Comparison of ENCODE assay signal across 13 cellular contexts in the genomic region with DNA sequence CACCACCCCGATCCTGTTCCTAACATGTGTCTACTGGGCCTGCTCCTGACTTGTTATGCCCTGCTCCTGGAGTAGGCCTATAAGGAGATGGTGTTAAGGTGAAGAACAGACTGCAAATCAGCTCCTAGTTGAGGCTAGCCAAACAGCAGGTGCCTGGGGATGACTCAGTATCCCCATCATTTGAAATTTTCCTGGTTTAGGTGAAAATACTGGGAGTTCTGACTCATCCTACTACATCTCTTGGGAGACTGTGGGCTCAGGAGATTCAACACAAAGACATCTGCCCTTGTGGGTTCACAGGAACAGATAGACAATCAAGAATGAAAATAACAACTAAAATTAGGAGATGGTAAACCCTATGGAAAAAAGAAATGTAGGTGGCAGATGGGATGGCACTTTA. TPM values are rescaled to one million over a fixed set of nuclear protein-coding genes. Genes with fewer than 3 reads are reported as not detected.
DNase-seq lines count a peak whose midpoint lies in the region; ATAC-seq, FAIRE-seq and TF ChIP-seq lines count a peak whose summit lies in the region.
"Had no signal": no experiment of that assay in that cellular context is flagged by ENCODE, and none has a peak within 500 bp of the region (broad histone marks: within the 10 kb centered on the region; RNA-seq: fewer than 3 reads in every experiment).

No MANE protein-coding gene starts in this region.

- no peaks in the 10 kb centered on the region for H3K27me3 ChIP-seq in HUES48 (ENCODE audit: control insufficient read depth, insufficient read depth, low read length)
- H3K27me3 ChIP-seq in osteoblast (ENCODE audit: insufficient read depth, low read length): no peaks in the 10 kb centered on the region
- H3K27me3 ChIP-seq in transverse colon: no peaks in the 10 kb centered on the region

- DNase-seq in NCI-H2171 treated with DMSO at 0.1 percent for 48 hours (lab: John Stamatoyannopoulos, UW): peak; percentile 17
- no peak for DNase-seq in NCI-H2171 (lab: John Stamatoyannopoulos, UW)
- DNase-seq in astrocyte of the spinal cord (ENCODE audit: low read depth, low spot score): peak; percentile 70
- peak; percentile 67 for DNase-seq in osteoblast (ENCODE audit: insufficient read length, low spot score, missing footprints)
- DNase-seq in H54 (ENCODE audit: insufficient read length, low spot score): no peak
- no peak for DNase-seq in transverse colon
- DNase-seq: mesendoderm, NCI-H2107, psoas muscle, T1000 had no signal

- H3K9me3 ChIP-seq in HUES48 (ENCODE audit: control insufficient read depth, insufficient read depth, low read length) (no peaks in the 10 kb centered on the region), osteoblast (ENCODE audit: low read depth, low read length) (no peaks in the 10 kb centered on the region), transverse colon (no peaks in the 10 kb centered on the region)
- H3K9me3 ChIP-seq: psoas muscle had no signal

- TF ChIP-seq CTCF in astrocyte of the spinal cord (IDR thresholded peaks at IDR 0.05; ENCODE audit: low read depth, low read length): no peak
- TF ChIP-seq CTCF in osteoblast (IDR thresholded peaks at IDR 0.05; ENCODE audit: extremely low read depth, low read depth, low read length): no peak
- TF ChIP-seq CTCF in transverse colon (IDR thresholded peaks at IDR 0.05): no peak

- H3K27ac ChIP-seq in HUES48 (ENCODE audit: low read depth, low read length): peak overlapping the region; percentile 21
- no peak overlapping the region for H3K27ac ChIP-seq in osteoblast (ENCODE audit: low read depth, low read length)
- no peak overlapping the region for H3K27ac ChIP-seq in transverse colon
- H3K27ac ChIP-seq: 22Rv1, psoas muscle had no signal

- H3K4me3 ChIP-seq in HUES48 (ENCODE audit: low read depth, low read length) (no peak overlapping the region), astrocyte of the spinal cord (ENCODE audit: low read depth, low read length) (no peak overlapping the region), osteoblast (ENCODE audit: insufficient read depth, low read length) (no peak overlapping the region), transverse colon (no peak overlapping the region)
- H3K4me3 ChIP-seq: psoas muscle had no signal

- H3K9ac ChIP-seq in HUES48 (ENCODE audit: low read depth, low read length): no peak overlapping the region

- no peak for TF ChIP-seq EP300 in transverse colon (IDR thresholded peaks at IDR 0.05; ENCODE audit: low read depth)

- no peak overlapping the region for H2AFZ ChIP-seq in osteoblast (ENCODE audit: low read length)

- intact Hi-C loops in transverse colon (cut with DNase I; ENCODE audit: low total_unique reads): no loop called here

- TF ChIP-seq POLR2A in H54 (IDR thresholded peaks at IDR 0.05; ENCODE audit: low read depth, low read length) (no peak), transverse colon (IDR thresholded peaks at IDR 0.05) (no peak)

- peaks cover 98% of the 10 kb centered on the region for H3K79me2 ChIP-seq in osteoblast (ENCODE audit: insufficient read depth, low read length)

- FAIRE-seq in H54 (lab: Jason Lieb, UNC): no peak

- ATAC-seq in GM18502 (IDR thresholded peaks at IDR 0.05; ENCODE audit: poor library complexity, unreplicated experiment): no peak
- ATAC-seq: psoas muscle had no signal

- H3K4me1 ChIP-seq in HUES48 (ENCODE audit: control insufficient read depth, insufficient read depth, low read length): peaks cover 73% of the 10 kb centered on the region
- peaks cover 33% of the 10 kb centered on the region for H3K4me1 ChIP-seq in osteoblast (ENCODE audit: insufficient read depth, low read length)
- peaks cover 66 to 96% (median 73%) of the 10 kb centered on the region in 4 donors for H3K4me1 ChIP-seq in transverse colon

- no peak overlapping the region for H3K4me2 ChIP-seq in osteoblast (ENCODE audit: insufficient read depth, low read length)

- in situ Hi-C loops in astrocyte of the spinal cord (cut with HindIII; ENCODE audit: low sequenced_read_pairs) (no loop called here), transverse colon (cut with MboI; ENCODE audit: low pct_ligation_motif_present in 1 of 4, low pct_unique_long_range_greater_than_20kb in 1 of 4, low sequenced_read_pairs in 3 of 4) (no loop called here)

- H3K36me3 ChIP-seq in HUES48 (ENCODE audit: control insufficient read depth, insufficient read depth, low read length) (0 out of 2 replicates have a peak, but pooled peaks cover 4% of the 10 kb centered on the region), osteoblast (ENCODE audit: insufficient read depth, low read length) (no peaks in the 10 kb centered on the region), transverse colon (no peaks in the 10 kb centered on the region)

- WGBS in transverse colon (ENCODE audit: low coverage in 1 of 2), 2 donors: 80 to 96% methylated on average over 1 of the region's 1 CpG

- H4K20me1 ChIP-seq in osteoblast (ENCODE audit: insufficient read depth, low read length): peaks cover 91% of the 10 kb centered on the region

RNA-seq across cellular contexts. Expression of a gene that starts 41.2 kb away (rescaled TPM):
- 25.0 and 25.7 TPM in 2 replicates for total RNA-seq in osteoblast
- total RNA-seq in transverse colon: 10 to 100 TPM; 39.5 to 87.9 (median 61.2) TPM

RNA-seq across cellular contexts. Expression of a gene that starts 58.8 kb away (rescaled TPM):
- total RNA-seq in osteoblast: 0.29 TPM in 1 of 2 replicates, not detected in the other
- not detected for total RNA-seq in transverse colon

Comparison
In these comparisons a context has a peak if more than half of its experiments do, and no peak if none do; other contexts are left out.
1. DNase-seq: peak in NCI-H2171 treated with DMSO at 0.1 percent for 48 hours (single experiment), astrocyte of the spinal cord (single experiment) and osteoblast (single experiment); none in NCI-H2171 (single experiment), H54 (single experiment) and transverse colon (single experiment).